ENCODE assay signal across 9 cellular contexts in the genomic region with DNA sequence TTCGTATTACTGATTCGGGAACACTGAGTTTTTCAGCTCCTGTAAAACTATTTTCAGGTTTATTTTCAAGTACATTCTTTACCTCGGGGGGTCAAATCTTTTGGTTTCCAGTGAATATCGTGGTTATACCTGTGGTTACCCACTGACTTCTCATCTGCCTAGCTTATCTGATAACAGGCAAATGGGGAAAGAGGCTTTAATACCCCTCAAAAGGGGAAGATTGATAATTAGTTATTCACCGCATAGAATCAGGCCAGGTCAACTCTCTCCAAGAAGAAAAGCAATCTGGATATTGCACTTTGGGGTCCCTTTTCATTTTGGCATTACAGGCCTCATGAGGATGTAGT. TPM values are rescaled to one million over a fixed set of nuclear protein-coding genes. Genes with fewer than 3 reads are reported as not detected.
DNase-seq lines count a peak whose midpoint lies in the region; ATAC-seq lines count a peak whose summit lies in the region.
"Had no signal": no experiment of that assay in that cellular context is flagged by ENCODE, and none has a peak within 500 bp of the region (broad histone marks: within the 10 kb centered on the region; RNA-seq: fewer than 3 reads in every experiment).

No MANE protein-coding gene starts in this region.

- DNase-seq in activated CD4-positive, alpha-beta T cell treated with anti-CD3 and anti-CD28 coated beads, Interleukin-2, amount 10 ng/mL, durations not matched to agents 24 days and 14 days: no peak
- no peak for DNase-seq in activated CD4-positive, alpha-beta T cell treated with anti-CD3 and anti-CD28 coated beads, Interleukin-2, amount 50 U/mL, for 48 hours
- DNase-seq in SKM-1 treated with dmso at 0.1 percent for 144 hours (lab: John Stamatoyannopoulos, UW; ENCODE audit: unreplicated experiment) (peak; percentile 64), pons (ENCODE audit: low spot score) (no peak)
- no peak for DNase-seq in stimulated activated effector memory CD8-positive, alpha-beta T cell treated with anti-CD3 and anti-CD28 coated beads, Interleukin-12 subunit alpha, Interleukin-12 subunit beta, amount 100 ng/mL, for 72 hours (ENCODE audit: low spot score in 2 of 2)

- peak overlapping the region; percentile 99 for H3K27ac Mint-ChIP-seq in activated CD4-positive, alpha-beta T cell treated with anti-CD3 and anti-CD28 coated beads, Interleukin-2, amount 10 ng/mL, durations not matched to agents 24 days and 14 days
- H3K27ac Mint-ChIP-seq in dendritic cell treated with granulocyte-macrophage colony-stimulating factor and Interleukin-4, amounts not matched to agents 40 ng/mL and 50 ng/mL, for 4 days: peak overlapping the region; percentile 88
- peak overlapping the region; percentile 98 for H3K27ac Mint-ChIP-seq in stimulated activated effector memory CD8-positive, alpha-beta T cell treated with anti-CD3 and anti-CD28 coated beads, Interleukin-12 subunit alpha, Interleukin-12 subunit beta, amount 100 ng/mL, for 72 hours

- peaks cover 3% of the 10 kb centered on the region for H3K9me3 Mint-ChIP-seq in activated CD4-positive, alpha-beta T cell treated with anti-CD3 and anti-CD28 coated beads, Interleukin-2, amount 10 ng/mL, durations not matched to agents 24 days and 14 days
- H3K9me3 Mint-ChIP-seq in dendritic cell treated with granulocyte-macrophage colony-stimulating factor and Interleukin-4, amounts not matched to agents 40 ng/mL and 50 ng/mL, for 4 days: no peaks in the 10 kb centered on the region
- peaks cover 2% of the 10 kb centered on the region for H3K9me3 Mint-ChIP-seq in stimulated activated effector memory CD8-positive, alpha-beta T cell treated with anti-CD3 and anti-CD28 coated beads, Interleukin-12 subunit alpha, Interleukin-12 subunit beta, amount 100 ng/mL, for 72 hours

- intact Hi-C loops in activated CD4-positive, alpha-beta T cell treated with anti-CD3 and anti-CD28 coated beads, Interleukin-2, amount 10 ng/mL, durations not matched to agents 24 days and 14 days (cut with micrococcal nuclease): loop anchor here (1.0 kb wide), 2 partner anchors 37 to 58 kb away; no protein-coding TSS in a partner anchor
- intact Hi-C loops in dendritic cell treated with granulocyte-macrophage colony-stimulating factor and Interleukin-4, amounts not matched to agents 40 ng/mL and 50 ng/mL, for 4 days (cut with micrococcal nuclease): loop anchor here (10.0 kb wide), 1 partner anchor 61 kb away; no protein-coding TSS in a partner anchor

- peaks cover 79% of the 10 kb centered on the region for H3K4me1 Mint-ChIP-seq in activated CD4-positive, alpha-beta T cell treated with anti-CD3 and anti-CD28 coated beads, Interleukin-2, amount 10 ng/mL, durations not matched to agents 24 days and 14 days
- peaks cover 71% of the 10 kb centered on the region for H3K4me1 Mint-ChIP-seq in dendritic cell treated with granulocyte-macrophage colony-stimulating factor and Interleukin-4, amounts not matched to agents 40 ng/mL and 50 ng/mL, for 4 days (ENCODE audit: low read depth)
- H3K4me1 Mint-ChIP-seq in stimulated activated effector memory CD8-positive, alpha-beta T cell treated with anti-CD3 and anti-CD28 coated beads, Interleukin-12 subunit alpha, Interleukin-12 subunit beta, amount 100 ng/mL, for 72 hours: peaks cover 95% of the 10 kb centered on the region

- H3K27me3 Mint-ChIP-seq in activated CD4-positive, alpha-beta T cell treated with anti-CD3 and anti-CD28 coated beads, Interleukin-2, amount 10 ng/mL, durations not matched to agents 24 days and 14 days: no peaks in the 10 kb centered on the region
- no peaks in the 10 kb centered on the region for H3K27me3 Mint-ChIP-seq in dendritic cell treated with granulocyte-macrophage colony-stimulating factor and Interleukin-4, amounts not matched to agents 40 ng/mL and 50 ng/mL, for 4 days

- H3K36me3 Mint-ChIP-seq in activated CD4-positive, alpha-beta T cell treated with anti-CD3 and anti-CD28 coated beads, Interleukin-2, amount 10 ng/mL, durations not matched to agents 24 days and 14 days (ENCODE audit: low read depth): peaks cover 37% of the 10 kb centered on the region
- peaks cover 53% of the 10 kb centered on the region for H3K36me3 Mint-ChIP-seq in dendritic cell treated with granulocyte-macrophage colony-stimulating factor and Interleukin-4, amounts not matched to agents 40 ng/mL and 50 ng/mL, for 4 days (ENCODE audit: low read depth)
- peaks cover 32% of the 10 kb centered on the region for H3K36me3 Mint-ChIP-seq in stimulated activated effector memory CD8-positive, alpha-beta T cell treated with anti-CD3 and anti-CD28 coated beads, Interleukin-12 subunit alpha, Interleukin-12 subunit beta, amount 100 ng/mL, for 72 hours

- H3K4me3 Mint-ChIP-seq in activated CD4-positive, alpha-beta T cell treated with anti-CD3 and anti-CD28 coated beads, Interleukin-2, amount 10 ng/mL, durations not matched to agents 24 days and 14 days: peak overlapping the region; percentile 77
- H3K4me3 Mint-ChIP-seq in dendritic cell treated with granulocyte-macrophage colony-stimulating factor and Interleukin-4, amounts not matched to agents 40 ng/mL and 50 ng/mL, for 4 days: no peak overlapping the region
- peak overlapping the region; percentile 86 for H3K4me3 Mint-ChIP-seq in stimulated activated effector memory CD8-positive, alpha-beta T cell treated with anti-CD3 and anti-CD28 coated beads, Interleukin-12 subunit alpha, Interleukin-12 subunit beta, amount 100 ng/mL, for 72 hours

- ATAC-seq in stimulated activated effector memory CD8-positive, alpha-beta T cell treated with anti-CD3 and anti-CD28 coated beads, Interleukin-12 subunit alpha, Interleukin-12 subunit beta, amount 100 ng/mL, for 72 hours: no peak
- ATAC-seq in GM21381 (IDR thresholded peaks at IDR 0.05; ENCODE audit: unreplicated experiment): no peak
- no peak for ATAC-seq in GM19397 (IDR thresholded peaks at IDR 0.05; ENCODE audit: unreplicated experiment)

RNA-seq across cellular contexts. Expression of a gene that starts 23.0 kb away (rescaled TPM):
- total RNA-seq in activated CD4-positive, alpha-beta T cell treated with anti-CD3 and anti-CD28 coated beads, Interleukin-2, amount 10 ng/mL, durations not matched to agents 24 days and 14 days: 100 and 101 TPM in 2 replicates
- total RNA-seq: G401 had no signal
